8 cellular contexts compared by ENCODE assay signal in the genomic region with DNA sequence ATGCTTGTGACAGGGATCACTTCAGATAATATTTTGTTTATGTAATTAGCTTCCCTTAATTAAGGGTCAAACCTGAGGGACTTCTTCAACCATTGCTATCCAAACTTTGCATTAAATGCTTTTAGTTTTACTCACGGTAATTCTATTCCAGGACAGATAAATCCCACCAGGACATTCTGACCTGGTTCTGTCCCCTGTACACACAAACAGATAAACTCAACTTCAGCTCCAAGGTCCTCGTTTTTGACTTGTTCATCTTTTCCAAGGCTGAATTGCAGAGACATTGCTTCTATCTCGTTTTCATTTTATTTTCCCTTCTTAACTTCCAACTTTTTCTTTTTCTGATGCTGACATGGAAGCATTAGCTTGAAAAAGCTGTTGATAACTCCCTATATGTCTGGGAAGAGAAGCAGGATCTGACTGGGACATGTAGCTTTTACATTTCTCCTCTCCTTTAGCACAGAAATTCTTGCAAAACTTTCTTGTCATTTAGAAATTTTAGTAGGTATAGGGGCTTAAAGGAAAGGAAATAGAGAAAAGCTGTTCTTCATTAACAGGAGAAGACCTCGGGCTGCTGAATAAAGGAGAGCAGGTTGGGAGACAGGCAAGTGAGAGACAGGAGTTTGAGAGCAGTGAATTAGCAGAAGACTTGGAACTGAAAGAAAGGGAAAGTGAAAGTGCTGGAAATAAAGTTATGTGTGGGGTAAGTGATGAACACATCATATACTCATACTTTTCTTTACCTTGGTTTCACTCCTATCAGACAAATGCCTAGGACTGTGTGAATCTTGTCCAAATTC.
DNase-seq lines count a peak whose midpoint lies in the region; ATAC-seq and FAIRE-seq lines count a peak whose summit lies in the region.

No MANE protein-coding gene starts in this region.

- peak; percentile 55 for DNase-seq in M059J (ENCODE audit: low read depth)
- peak; percentile 46 for DNase-seq in astrocyte of the hippocampus (ENCODE audit: low read depth, low spot score)
- DNase-seq in lung microvascular endothelial cell (ENCODE audit: low read depth in 2 of 2) = peak; percentile 62 to 65
- no peak for DNase-seq in NCI-H2196 treated with DMSO at 0.1 percent for 48 hours (lab: John Stamatoyannopoulos, UW; ENCODE audit: unreplicated experiment)
- DNase-seq in stimulated activated CD4-positive, alpha-beta T cell treated with anti-CD3 and anti-CD28 coated beads, Interleukin-15, amount 100 ng/mL, for 24 hours = no peak
- no peak for DNase-seq in C1 segment of cervical spinal cord (lab: John Stamatoyannopoulos, UW)

- peak; percentile 35 for FAIRE-seq in A204.1 (lab: Jason Lieb, UNC)

- peak; percentile 53 for ATAC-seq in GM19324 (IDR thresholded peaks at IDR 0.05; ENCODE audit: low FRiP score, unreplicated experiment)

Comparison
In these comparisons a context has a peak if more than half of its experiments do, and no peak if none do; other contexts are left out.
1. DNase-seq: peak in M059J (single experiment), astrocyte of the hippocampus (single experiment) and lung microvascular endothelial cell (2 of 2); none in NCI-H2196 treated with DMSO at 0.1 percent for 48 hours (single experiment), stimulated activated CD4-positive, alpha-beta T cell treated with anti-CD3 and anti-CD28 coated beads, Interleukin-15, amount 100 ng/mL, for 24 hours (single experiment) and C1 segment of cervical spinal cord (0 of 14).